13 cellular contexts compared by ENCODE assay signal in genomic region chr5:16082053-16082452, GRCh38.
"Had no signal": no experiment of that assay in that cellular context is flagged by ENCODE, and none has a peak within 500 bp of the region (broad histone marks: within the 10 kb centered on the region; RNA-seq: fewer than 3 reads in every experiment).

No MANE protein-coding gene starts in this region.

- DNase-seq: activated CD4-positive, alpha-beta T cell treated with anti-CD3 and anti-CD28 coated beads, Interleukin-2, amount 10 ng/mL, durations not matched to agents 7 days and 5 days; activated CD8-positive, alpha-beta memory T cell treated with anti-CD3 and anti-CD28 coated beads, Interleukin-2, amount 50 U/mL, for 48 hours; activated gamma-delta T cell treated with Interleukin-2 at 50 U/mL for 16 hours; activated naive CD8-positive, alpha-beta T cell treated with anti-CD3 and anti-CD28 coated beads, Interleukin-2, amount 10 ng/mL, durations not matched to agents 7 days and 5 days; activated T-cell treated with anti-CD3 and anti-CD28 coated beads, Interleukin-2, amount 50 U/mL, for 72 hours; dermis blood vessel endothelial cell; hypothalamus; lower lobe of right lung; nephron progenitor cell; psoas muscle; stimulated activated naive CD8-positive, alpha-beta T cell treated with anti-CD3 and anti-CD28 coated beads, Interleukin-15, Interleukin-2, amounts not matched to agents 100 U/mL and 50 U/mL, for 24 hours; transverse colon had no signal

- H3K4me3 ChIP-seq: lower lobe of right lung, psoas muscle, transverse colon had no signal

- H3K27me3 ChIP-seq: transverse colon had no signal

- H3K4me1 ChIP-seq: lower lobe of right lung, psoas muscle, transverse colon had no signal

- ATAC-seq: activated T-cell treated with anti-CD3 and anti-CD28 coated beads, Interleukin-2, amount 50 U/mL, for 72 hours; lower lobe of right lung; psoas muscle; sciatic nerve; stimulated activated naive CD8-positive, alpha-beta T cell treated with anti-CD3 and anti-CD28 coated beads, Interleukin-15, Interleukin-2, amounts not matched to agents 100 U/mL and 50 U/mL, for 24 hours had no signal

- H3K36me3 ChIP-seq: lower lobe of right lung, transverse colon had no signal

- H3K9me3 ChIP-seq: lower lobe of right lung, psoas muscle, transverse colon had no signal

- H3K27ac ChIP-seq: lower lobe of right lung, psoas muscle, transverse colon had no signal
